ENCODE assay signal across 1 cellular context in genomic region chr10:91197044-91197651, GRCh38.
TF ChIP-seq lines count a peak whose summit lies in the region.

No MANE protein-coding gene starts in this region.

TF ChIP-seq in K562, 482 proteins besides CTCF, POLR2A, EP300 and RAD21 (continued from another document):
- TF ChIP-seq CEBPZ (IDR thresholded peaks at IDR 0.05; ENCODE audit: borderline replicate concordance, low read depth, low read length): no peak
- no peak for TF ChIP-seq ZNF589 (CRISPR knock-in tag; IDR thresholded peaks at IDR 0.05; ENCODE audit: low read depth)
- TF ChIP-seq HDAC8 (tag; IDR thresholded peaks at IDR 0.05): no peak
- TF ChIP-seq NFRKB (IDR thresholded peaks at IDR 0.05; ENCODE audit: low read depth): no peak
- TF ChIP-seq BCL6 (CRISPR knock-in tag; IDR thresholded peaks at IDR 0.05): no peak
- TF ChIP-seq ZNF507 (tag; conservative IDR thresholded peaks at IDR 0.05): no peak
- no peak for TF ChIP-seq XRCC5 (IDR thresholded peaks at IDR 0.05; ENCODE audit: low read depth, low read length)
- no peak for TF ChIP-seq FOSL1 (tag; conservative IDR thresholded peaks at IDR 0.05)
- TF ChIP-seq RBM39 (optimal IDR thresholded peaks at IDR 0.05; ENCODE audit: low read depth, low read length): no peak
- TF ChIP-seq ERF (CRISPR knock-in tag; IDR thresholded peaks at IDR 0.05): no peak
- TF ChIP-seq ZNF274 (IDR thresholded peaks at IDR 0.05; ENCODE audit: borderline replicate concordance, low read depth, low read length): no peak
